Comparison of ENCODE assay signal across 19 cellular contexts in genomic region chr20:59937150-59937549, GRCh38. TPM values are rescaled to one million over a fixed set of nuclear protein-coding genes. Genes with fewer than 3 reads are reported as not detected.
A peak's percentile ranks its signal among the peaks of the same experiment; 100 is the strongest.
DNase-seq lines count a peak whose midpoint lies in the region; ATAC-seq and TF ChIP-seq lines count a peak whose summit lies in the region.
"Had no signal": no experiment of that assay in that cellular context is flagged by ENCODE, and none has a peak within 500 bp of the region (broad histone marks: within the 10 kb centered on the region; RNA-seq: fewer than 3 reads in every experiment).

No MANE protein-coding gene starts in this region.

- no peak overlapping the region for H3K27ac Mint-ChIP-seq in activated T-helper 17 cell treated with anti-CD3 and anti-CD28 coated beads, Interleukin-2, amount 50 U/mL, for 72 hours

- H3K27me3 Mint-ChIP-seq in activated T-helper 17 cell treated with anti-CD3 and anti-CD28 coated beads, Interleukin-2, amount 50 U/mL, for 72 hours: no peaks in the 10 kb centered on the region

- H3K4me3 Mint-ChIP-seq in activated T-helper 17 cell treated with anti-CD3 and anti-CD28 coated beads, Interleukin-2, amount 50 U/mL, for 72 hours: peak overlapping the region; percentile 83

- CTCF ChIA-PET in HEK293 (lab: Yijun Ruan, JAX): interaction anchor here (0.6 to 0.7 kb wide), 2 partner anchors 11 to 537 kb away, joined by 3 read pairs; no protein-coding TSS in a partner anchor

- H3K4me1 Mint-ChIP-seq in activated T-helper 17 cell treated with anti-CD3 and anti-CD28 coated beads, Interleukin-2, amount 50 U/mL, for 72 hours: peaks cover 20% of the 10 kb centered on the region

- H3K4me3 ChIP-seq in BLaER1: no peak overlapping the region
- H3K4me3 ChIP-seq in HEK293 (ENCODE audit: low read depth, low read length): no peak overlapping the region
- H3K4me3 ChIP-seq: skin epidermis had no signal

- peaks cover 7% of the 10 kb centered on the region for H3K36me3 Mint-ChIP-seq in activated T-helper 17 cell treated with anti-CD3 and anti-CD28 coated beads, Interleukin-2, amount 50 U/mL, for 72 hours (ENCODE audit: low read depth)
- H3K36me3 Mint-ChIP-seq: immature natural killer cell had no signal

- H3K4me1 ChIP-seq in BLaER1 (peaks cover 48% of the 10 kb centered on the region), HEK293 (ENCODE audit: control insufficient read depth, insufficient read depth, low read length) (peaks cover 15% of the 10 kb centered on the region)

- no peaks in the 10 kb centered on the region for H3K9me3 Mint-ChIP-seq in activated T-helper 17 cell treated with anti-CD3 and anti-CD28 coated beads, Interleukin-2, amount 50 U/mL, for 72 hours
- H3K9me3 Mint-ChIP-seq: immature natural killer cell had no signal

- DNase-seq in midbrain (lab: John Stamatoyannopoulos, UW): peak; percentile 40
- DNase-seq in NCI-H82 (lab: John Stamatoyannopoulos, UW): no peak
- no peak for DNase-seq in activated naive CD4-positive, alpha-beta T cell treated with Interleukin-2 at 50 U/mL for 16 hours
- DNase-seq in left colon: no peak
- DNase-seq in inferior parietal cortex (ENCODE audit: extremely low spot score): no peak
- DNase-seq: activated CD8-positive, alpha-beta memory T cell treated with anti-CD3 and anti-CD28 coated beads for 24 hours; amniotic stem cell; DMS153; immature natural killer cell; NCI-H2081 treated with DMSO at 0.1 percent for 48 hours; NCI-H526; RPMI8226; stimulated activated CD4-positive, alpha-beta T cell treated with anti-CD3 and anti-CD28 coated beads, Interleukin-4, amount 100 ng/mL, for 4 hours had no signal

- H3K27ac ChIP-seq in BLaER1: no peak overlapping the region
- H3K27ac ChIP-seq in HEK293 (ENCODE audit: extremely low read depth, low read depth, low read length): no peak overlapping the region
- H3K27ac ChIP-seq: epithelial cell of prostate, skin epidermis had no signal

- 0 out of 2 replicates have a peak, but pooled peaks cover 3% of the 10 kb centered on the region for H3K27me3 ChIP-seq in BLaER1

- H3K36me3 ChIP-seq in BLaER1: peaks cover 15% of the 10 kb centered on the region; the same call in 1 of the 2 replicates
- H3K36me3 ChIP-seq in HEK293 (ENCODE audit: control insufficient read depth in 2 of 2, insufficient read depth in 1 of 2, low read length in 2 of 2): peaks cover 0 to 2% of the 10 kb centered on the region in 2 experiments; a peak in 1 of 3 replicates

- no peak for TF ChIP-seq CTCF in HEK293 (tag by site-specific recombination; IDR thresholded peaks at IDR 0.05)

- H4K20me1 ChIP-seq in BLaER1: peaks cover 46% of the 10 kb centered on the region

- POLR2A ChIA-PET in HEK293 (lab: Yijun Ruan, JAX): no interaction called here

- H3K9me3 ChIP-seq in BLaER1 (peaks cover 12% of the 10 kb centered on the region), HEK293 (ENCODE audit: control insufficient read depth, insufficient read depth, low read depth, low read length) (no peaks in the 10 kb centered on the region)

- peak overlapping the region; percentile 20; the same call in 1 of the 2 replicates for H3K4me2 ChIP-seq in BLaER1

- H3K9ac ChIP-seq in BLaER1: no peak overlapping the region

- no peak for ATAC-seq in activated T-helper 17 cell treated with anti-CD3 and anti-CD28 coated beads, Interleukin-2, amount 50 U/mL, for 72 hours (replicated peaks)
- ATAC-seq in left colon: no peak
- ATAC-seq: HCT116 had no signal

- intact Hi-C loops in left colon (cut with DNase I, micrococcal nuclease): no loop called here

TF ChIP-seq in HEK293, 187 proteins besides CTCF, POLR2A, EP300 and RAD21:
- TF ChIP-seq, protein P1, sequence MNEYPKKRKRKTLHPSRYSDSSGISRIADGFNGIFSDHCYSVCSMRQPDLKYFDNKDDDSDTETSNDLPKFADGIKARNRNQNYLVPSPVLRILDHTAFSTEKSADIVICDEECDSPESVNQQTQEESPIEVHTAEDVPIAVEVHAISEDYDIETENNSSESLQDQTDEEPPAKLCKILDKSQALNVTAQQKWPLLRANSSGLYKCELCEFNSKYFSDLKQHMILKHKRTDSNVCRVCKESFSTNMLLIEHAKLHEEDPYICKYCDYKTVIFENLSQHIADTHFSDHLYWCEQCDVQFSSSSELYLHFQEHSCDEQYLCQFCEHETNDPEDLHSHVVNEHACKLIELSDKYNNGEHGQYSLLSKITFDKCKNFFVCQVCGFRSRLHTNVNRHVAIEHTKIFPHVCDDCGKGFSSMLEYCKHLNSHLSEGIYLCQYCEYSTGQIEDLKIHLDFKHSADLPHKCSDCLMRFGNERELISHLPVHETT (tag by site-specific recombination; IDR thresholded peaks at IDR 0.05): no peak
- TF ChIP-seq ZNF660 (tag by site-specific recombination; IDR thresholded peaks at IDR 0.05) (peak; percentile 68; the same call in 1 of the 2 replicates), ZSCAN16 (tag by site-specific recombination; IDR thresholded peaks at IDR 0.05) (no peak), ZNF174 (tag by site-specific recombination; IDR thresholded peaks at IDR 0.05) (no peak), KLF1 (tag by site-specific recombination; IDR thresholded peaks at IDR 0.05) (no peak), ZNF843 (tag by site-specific recombination; IDR thresholded peaks at IDR 0.05) (no peak)
TF ChIP-seq in HEK293: peak in this region for 1.

RNA-seq across cellular contexts. Expression of gene PPP1R3D, which starts 3.0 kb away (rescaled TPM):
- total RNA-seq in activated T-helper 17 cell treated with anti-CD3 and anti-CD28 coated beads, Interleukin-2, amount 50 U/mL, for 72 hours: 1 to 10 TPM; 5.3 to 5.9 TPM
- 1 to 10 TPM; 7.3 to 8.7 TPM for total RNA-seq in left colon

RNA-seq across cellular contexts. Expression of gene FAM217B, which starts 3.0 kb away (rescaled TPM):
- total RNA-seq in activated T-helper 17 cell treated with anti-CD3 and anti-CD28 coated beads, Interleukin-2, amount 50 U/mL, for 72 hours: 10 to 100 TPM; 16.6 to 20.9 TPM
- total RNA-seq in left colon: 1 to 10 TPM; 7.0 to 9.2 TPM

RNA-seq across cellular contexts. Expression of gene SYCP2, which starts 3.7 kb away (rescaled TPM):
- 1 to 10 TPM; 2.5 to 6.7 TPM for total RNA-seq in activated T-helper 17 cell treated with anti-CD3 and anti-CD28 coated beads, Interleukin-2, amount 50 U/mL, for 72 hours
- total RNA-seq in left colon: 1 to 10 TPM in 1 of 2 donors, under 1 TPM in 1; 0.84 to 1.2 TPM

RNA-seq across cellular contexts. Expression of gene CDH26, which starts 21.1 kb away (rescaled TPM):
- total RNA-seq in activated T-helper 17 cell treated with anti-CD3 and anti-CD28 coated beads, Interleukin-2, amount 50 U/mL, for 72 hours: 1 to 10 TPM in 1 of 2 donors, under 1 TPM in 1; 0.56 to 2.6 TPM
- under 1 TPM; 0.43 to 0.45 TPM for total RNA-seq in left colon
